1 cellular context compared by ENCODE assay signal in the genomic region with DNA sequence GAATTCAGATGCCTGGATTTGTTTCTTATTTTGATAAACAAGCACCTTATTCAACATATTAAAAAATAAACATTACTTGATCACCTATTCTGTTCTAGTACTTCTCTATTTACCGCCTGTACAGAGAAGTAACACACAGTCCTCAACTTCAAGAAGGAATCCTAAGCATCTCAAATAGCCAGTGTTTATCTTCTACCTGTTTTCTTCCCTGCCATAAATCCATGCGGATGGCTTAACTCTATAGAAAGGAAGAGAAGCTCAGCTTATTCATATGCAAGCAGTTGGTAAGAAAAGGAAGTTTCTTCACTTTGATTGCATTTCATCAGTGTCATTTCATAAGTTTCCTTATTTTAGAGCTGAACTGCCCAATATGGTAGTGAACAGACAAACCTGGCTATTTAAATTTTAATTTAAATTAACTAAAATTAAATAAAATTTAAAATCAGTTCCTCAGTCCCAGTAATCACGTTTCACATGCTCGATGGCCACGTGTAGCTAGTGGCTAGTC.
TF ChIP-seq lines count a peak whose summit lies in the region.

No MANE protein-coding gene starts in this region.

TF ChIP-seq in WTC11, 78 proteins besides CTCF, POLR2A, EP300 and RAD21 (continued from another document):
- TF ChIP-seq, protein P1, sequence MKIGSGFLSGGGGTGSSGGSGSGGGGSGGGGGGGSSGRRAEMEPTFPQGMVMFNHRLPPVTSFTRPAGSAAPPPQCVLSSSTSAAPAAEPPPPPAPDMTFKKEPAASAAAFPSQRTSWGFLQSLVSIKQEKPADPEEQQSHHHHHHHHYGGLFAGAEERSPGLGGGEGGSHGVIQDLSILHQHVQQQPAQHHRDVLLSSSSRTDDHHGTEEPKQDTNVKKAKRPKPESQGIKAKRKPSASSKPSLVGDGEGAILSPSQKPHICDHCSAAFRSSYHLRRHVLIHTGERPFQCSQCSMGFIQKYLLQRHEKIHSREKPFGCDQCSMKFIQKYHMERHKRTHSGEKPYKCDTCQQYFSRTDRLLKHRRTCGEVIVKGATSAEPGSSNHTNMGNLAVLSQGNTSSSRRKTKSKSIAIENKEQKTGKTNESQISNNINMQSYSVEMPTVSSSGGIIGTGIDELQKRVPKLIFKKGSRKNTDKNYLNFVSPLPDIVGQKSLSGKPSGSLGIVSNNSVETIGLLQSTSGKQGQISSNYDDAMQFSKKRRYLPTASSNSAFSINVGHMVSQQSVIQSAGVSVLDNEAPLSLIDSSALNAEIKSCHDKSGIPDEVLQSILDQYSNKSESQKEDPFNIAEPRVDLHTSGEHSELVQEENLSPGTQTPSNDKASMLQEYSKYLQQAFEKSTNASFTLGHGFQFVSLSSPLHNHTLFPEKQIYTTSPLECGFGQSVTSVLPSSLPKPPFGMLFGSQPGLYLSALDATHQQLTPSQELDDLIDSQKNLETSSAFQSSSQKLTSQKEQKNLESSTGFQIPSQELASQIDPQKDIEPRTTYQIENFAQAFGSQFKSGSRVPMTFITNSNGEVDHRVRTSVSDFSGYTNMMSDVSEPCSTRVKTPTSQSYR (CRISPR knock-in tag; IDR thresholded peaks at IDR 0.05) = no peak
